8 cellular contexts compared by ENCODE assay signal in genomic region chr18:14415399-14415798, GRCh38.
DNase-seq lines count a peak whose midpoint lies in the region; ATAC-seq, FAIRE-seq and TF ChIP-seq lines count a peak whose summit lies in the region.
"Not testable (repeated sequence)": the region's sequence is repeated elsewhere in the genome, so short reads cannot be mapped to it uniquely, and the experiment has no call there.

No MANE protein-coding gene starts in this region.

- BruUV-seq in HCT116 (replicated peaks; lab: Mats Ljungman, UMichigan); OCI-LY7 (replicated peaks; lab: Mats Ljungman, UMichigan): not testable (repeated sequence)

- not testable (repeated sequence) for H3K9me2 ChIP-seq in HCT116 (ENCODE audit: insufficient read depth); OCI-LY7 (ENCODE audit: insufficient read depth, low read length)

- not testable (repeated sequence) for TF ChIP-seq EP300 in A549 (IDR thresholded peaks at IDR 0.05)

- not testable (repeated sequence) for H3K4me1 Mint-ChIP-seq in activated CD4-positive, alpha-beta T cell treated with anti-CD3 and anti-CD28 coated beads, Interleukin-2, amount 10 ng/mL, durations not matched to agents 24 days and 14 days; naive thymus-derived CD4-positive, alpha-beta T cell

- H3K4me2 ChIP-seq in A549: peak overlapping the region; percentile 36; the same call in 1 of the 3 replicates
- peak overlapping the region; percentile 35 for H3K4me2 ChIP-seq in HCT116 (ENCODE audit: low read length)
- not testable (repeated sequence) for H3K4me2 ChIP-seq in OCI-LY7 (ENCODE audit: low read length)

- H2AFZ ChIP-seq in HCT116 (ENCODE audit: low read depth, low read length, poor library complexity, severe bottlenecking): not testable (repeated sequence)
- peak overlapping the region; percentile 46; the same call in 1 of the 2 replicates for H2AFZ ChIP-seq in OCI-LY7 (ENCODE audit: low read length)

- not testable (repeated sequence) for H3K27ac ChIP-seq in A549; HCT116 (ENCODE audit: low read depth, low read length); OCI-LY7 (ENCODE audit: low read depth, low read length, poor library complexity, severe bottlenecking); naive thymus-derived CD4-positive, alpha-beta T cell (ENCODE audit: low read depth, low read length); thoracic aorta

- H3K36me3 Mint-ChIP-seq in activated CD4-positive, alpha-beta T cell treated with anti-CD3 and anti-CD28 coated beads, Interleukin-2, amount 10 ng/mL, durations not matched to agents 24 days and 14 days (ENCODE audit: low read depth); naive thymus-derived CD4-positive, alpha-beta T cell: not testable (repeated sequence)

- not testable (repeated sequence) for FAIRE-seq in A549 (lab: Jason Lieb, UNC)

- 39% methylated on average over 4 of the region's 6 CpGs for WGBS in A549 (ENCODE audit: missing lambda C conversion rate)

- not testable (repeated sequence) for H3K9me3 Mint-ChIP-seq in activated CD4-positive, alpha-beta T cell treated with anti-CD3 and anti-CD28 coated beads, Interleukin-2, amount 10 ng/mL, durations not matched to agents 24 days and 14 days; naive thymus-derived CD4-positive, alpha-beta T cell

- not testable (repeated sequence) for H3K4me1 ChIP-seq in A549; HCT116 (ENCODE audit: control insufficient read depth in 1 of 2, insufficient read depth in 2 of 2, low read length in 2 of 2); OCI-LY7 (ENCODE audit: insufficient read depth, low read length, poor library complexity, severe bottlenecking); naive thymus-derived CD4-positive, alpha-beta T cell (ENCODE audit: control insufficient read depth in 2 of 2, insufficient read depth in 2 of 2, low read length in 2 of 2); thoracic aorta (ENCODE audit: control insufficient read depth in 1 of 2, low read depth in 2 of 2)

- H3K27me3 Mint-ChIP-seq in activated CD4-positive, alpha-beta T cell treated with anti-CD3 and anti-CD28 coated beads, Interleukin-2, amount 10 ng/mL, durations not matched to agents 24 days and 14 days: peaks cover 11% of the 10 kb centered on the region
- peaks cover 0 to 11% (median 4%) of the 10 kb centered on the region in 5 donors for H3K27me3 Mint-ChIP-seq in naive thymus-derived CD4-positive, alpha-beta T cell

- H4K20me1 ChIP-seq in HCT116 (ENCODE audit: insufficient read depth); OCI-LY7 (ENCODE audit: insufficient read depth, low read length): not testable (repeated sequence)

- DNase-seq in A549 (ENCODE audit: low read depth in 1 of 2, low spot score in 1 of 2); HCT116 (ENCODE audit: low read depth, low spot score); OCI-LY7 (ENCODE audit: low spot score); activated CD4-positive, alpha-beta T cell treated with anti-CD3 and anti-CD28 coated beads, Interleukin-2, amount 10 ng/mL, durations not matched to agents 24 days and 14 days; naive thymus-derived CD4-positive, alpha-beta T cell; thoracic aorta (ENCODE audit: low spot score): not testable (repeated sequence)
- DNase-seq in astrocyte of the spinal cord (ENCODE audit: low read depth, low spot score): peak; percentile 0
- peak; percentile 4 for DNase-seq in fibroblast of the aortic adventitia (ENCODE audit: low read depth)

- in situ Hi-C loops in astrocyte of the spinal cord (cut with HindIII; ENCODE audit: low sequenced_read_pairs): not testable (repeated sequence)

- H3K4me3 ChIP-seq in A549; HCT116 (replicated peaks in 1 of 2; ENCODE audit: low read depth in 1 of 2, low read length in 2 of 2); OCI-LY7 (ENCODE audit: low read depth, low read length, poor library complexity, severe bottlenecking); astrocyte of the spinal cord (ENCODE audit: low read depth, low read length); fibroblast of the aortic adventitia (ENCODE audit: low read depth, low read length); naive thymus-derived CD4-positive, alpha-beta T cell (ENCODE audit: low read length): not testable (repeated sequence)
- peak overlapping the region; percentile 26 for H3K4me3 ChIP-seq in thoracic aorta

- not testable (repeated sequence) for ATAC-seq in A549; HCT116; naive thymus-derived CD4-positive, alpha-beta T cell; thoracic aorta (ENCODE audit: insufficient number of reproducible peaks, low FRiP score, low read depth)

- H3K9ac ChIP-seq in HCT116 (ENCODE audit: low read length): not testable (repeated sequence)

- intact Hi-C loops in HCT116 (cut with micrococcal nuclease); OCI-LY7 (cut with micrococcal nuclease; ENCODE audit: unreplicated experiment); activated CD4-positive, alpha-beta T cell treated with anti-CD3 and anti-CD28 coated beads, Interleukin-2, amount 10 ng/mL, durations not matched to agents 24 days and 14 days (cut with micrococcal nuclease): not testable (repeated sequence)
- intact Hi-C loops in naive thymus-derived CD4-positive, alpha-beta T cell (cut with micrococcal nuclease): loop anchor here in 1 of 2 donors (5.0 kb wide), 1 partner anchor 593 kb away; the partner anchor contains the start of gene MC5R

- H3K36me3 ChIP-seq in HCT116 (ENCODE audit: control insufficient read depth in 1 of 2, insufficient read depth in 2 of 2, low read length in 2 of 2); OCI-LY7 (ENCODE audit: insufficient read depth, low read length); naive thymus-derived CD4-positive, alpha-beta T cell (ENCODE audit: control insufficient read depth in 2 of 3, insufficient read depth in 3 of 3, low read length in 3 of 3); thoracic aorta: not testable (repeated sequence)

- POLR2A ChIA-PET in A549 (lab: Yijun Ruan, JAX); HCT116 (lab: Charles Lee); OCI-LY7 (lab: Charles Lee); naive thymus-derived CD4-positive, alpha-beta T cell (lab: Charles Lee): not testable (repeated sequence)

- not testable (repeated sequence) for TF ChIP-seq RAD21 in A549 (conservative IDR thresholded peaks at IDR 0.05 in 1 of 2, IDR thresholded peaks at IDR 0.05 in 1 of 2); HCT116 (IDR thresholded peaks at IDR 0.05; ENCODE audit: low read depth)

- not testable (repeated sequence) for H3K9me3 ChIP-seq in A549; HCT116 (ENCODE audit: control insufficient read depth in 1 of 2, insufficient read depth in 1 of 2, low read depth in 1 of 2, low read length in 2 of 2); OCI-LY7 (ENCODE audit: low read length); naive thymus-derived CD4-positive, alpha-beta T cell (ENCODE audit: control insufficient read depth in 2 of 3, low read length in 3 of 3); thoracic aorta

- peak overlapping the region; percentile 22 for H3K4me3 Mint-ChIP-seq in activated CD4-positive, alpha-beta T cell treated with anti-CD3 and anti-CD28 coated beads, Interleukin-2, amount 10 ng/mL, durations not matched to agents 24 days and 14 days
- peak overlapping the region in 9 of 10 donors; percentile 4 to 64 (median 51) for H3K4me3 Mint-ChIP-seq in naive thymus-derived CD4-positive, alpha-beta T cell

- H3K27me3 ChIP-seq in HCT116 (ENCODE audit: insufficient read depth, low read length); naive thymus-derived CD4-positive, alpha-beta T cell (ENCODE audit: control insufficient read depth in 2 of 2, insufficient read depth in 2 of 2, low read length in 2 of 2); thoracic aorta (replicated peaks; ENCODE audit: insufficient read depth): not testable (repeated sequence)

- not testable (repeated sequence) for H3K27ac Mint-ChIP-seq in activated CD4-positive, alpha-beta T cell treated with anti-CD3 and anti-CD28 coated beads, Interleukin-2, amount 10 ng/mL, durations not matched to agents 24 days and 14 days; naive thymus-derived CD4-positive, alpha-beta T cell

- CTCF ChIA-PET in A549 (lab: Yijun Ruan, JAX); HCT116 (lab: Charles Lee); OCI-LY7 (lab: Charles Lee; ENCODE audit: unreplicated experiment); naive thymus-derived CD4-positive, alpha-beta T cell (lab: Charles Lee): not testable (repeated sequence)

- RAD21 ChIA-PET in HCT116 (lab: Charles Lee; ENCODE audit: low non-redundant PET in 1 of 2, low total read pairs in 2 of 2, uncharacterized antibody in 2 of 2, unreplicated experiment in 2 of 2): not testable (repeated sequence)

- TF ChIP-seq POLR2A in A549 (IDR thresholded peaks at IDR 0.05; ENCODE audit: low read length); HCT116 (IDR thresholded peaks at IDR 0.05; ENCODE audit: borderline replicate concordance, extremely low read depth, insufficient read depth, insufficient read length): not testable (repeated sequence)

- H3K79me2 ChIP-seq in HCT116 (ENCODE audit: insufficient read depth, low read length); OCI-LY7 (ENCODE audit: insufficient read depth, low read depth, low read length): not testable (repeated sequence)

- not testable (repeated sequence) for TF ChIP-seq CTCF in A549 (IDR thresholded peaks at IDR 0.05); HCT116 (IDR thresholded peaks at IDR 0.05 in 2 of 3, conservative IDR thresholded peaks at IDR 0.05 in 1 of 3; ENCODE audit: borderline replicate concordance in 1 of 3, insufficient read depth in 1 of 3, low read depth in 2 of 3, low read length in 2 of 3); OCI-LY7 (conservative IDR thresholded peaks at IDR 0.05; ENCODE audit: low read length); astrocyte of the spinal cord (IDR thresholded peaks at IDR 0.05; ENCODE audit: low read depth, low read length); fibroblast of the aortic adventitia (IDR thresholded peaks at IDR 0.05; ENCODE audit: insufficient read depth, low read length); thoracic aorta (IDR thresholded peaks at IDR 0.05)
